17 cellular contexts compared by ENCODE assay signal in genomic region chr2:6994569-6994968, GRCh38.
DNase-seq lines count a peak whose midpoint lies in the region; ATAC-seq lines count a peak whose summit lies in the region.
"Had no signal": no experiment of that assay in that cellular context is flagged by ENCODE, and none has a peak within 500 bp of the region (broad histone marks: within the 10 kb centered on the region; RNA-seq: fewer than 3 reads in every experiment).

No MANE protein-coding gene starts in this region.

- POLR2A ChIA-PET in naive thymus-derived CD4-positive, alpha-beta T cell (lab: Charles Lee) = no interaction called here

- H3K9me3 ChIP-seq in BLaER1 treated with 17β-estradiol and CSF1 and Interleukin-3, amounts not matched to agents 10 nM and 100 nM (replicated peaks in 1 of 11) = peaks cover 0 to 17% (median 10%) of the 10 kb centered on the region in 11 experiments; a peak in 20 of 22 replicates
- H3K9me3 ChIP-seq in naive thymus-derived CD4-positive, alpha-beta T cell (ENCODE audit: control insufficient read depth in 2 of 3, low read length in 3 of 3) = no peaks in the 10 kb centered on the region

- H3K4me1 Mint-ChIP-seq in naive thymus-derived CD4-positive, alpha-beta T cell = peaks cover 6 to 50% (median 29%) of the 10 kb centered on the region in 7 donors

- no peak for DNase-seq in naive thymus-derived CD4-positive, alpha-beta T cell
- DNase-seq in sciatic nerve (ENCODE audit: low spot score) (no peak), NCI-H69 (lab: John Stamatoyannopoulos, UW) (no peak), SW480 (ENCODE audit: low spot score) (no peak), anterior cingulate cortex (lab: John Stamatoyannopoulos, UW) (no peak)
- DNase-seq: AML-193; Calu3; CD4-positive, alpha-beta T cell; DMS79 treated with DMSO at 0.1 percent for 48 hours; NCI-H1436 treated with DMSO at 0.1 percent for 48 hours; NCI-H2081; NCI-H226; NCI-H526 treated with DMSO at 0.1 percent for 48 hours had no signal

- CTCF ChIA-PET in naive thymus-derived CD4-positive, alpha-beta T cell (lab: Charles Lee) = interaction anchor here (0.9 kb wide), 1 partner anchor 11 kb away, joined by 6 read pairs; no protein-coding TSS in a partner anchor

- no peak overlapping the region for H3K4me3 ChIP-seq in BLaER1 treated with 17β-estradiol and CSF1 and Interleukin-3, amounts not matched to agents 10 nM and 100 nM
- H3K4me3 ChIP-seq in naive thymus-derived CD4-positive, alpha-beta T cell (ENCODE audit: low read length) = no peak overlapping the region
- H3K4me3 ChIP-seq: GM23338 had no signal

- H3K4me1 ChIP-seq in BLaER1 treated with 17β-estradiol and CSF1 and Interleukin-3, amounts not matched to agents 10 nM and 100 nM = peaks cover 28 to 64% (median 50%) of the 10 kb centered on the region in 10 experiments
- H3K4me1 ChIP-seq in naive thymus-derived CD4-positive, alpha-beta T cell (ENCODE audit: control insufficient read depth in 2 of 2, insufficient read depth in 2 of 2, low read length in 2 of 2) = no peaks in the 10 kb centered on the region

- H3K36me3 ChIP-seq in BLaER1 treated with 17β-estradiol and CSF1 and Interleukin-3, amounts not matched to agents 10 nM and 100 nM = peaks cover 0 to 23% (median 14%) of the 10 kb centered on the region in 11 experiments; a peak in 15 of 22 replicates
- H3K36me3 ChIP-seq in naive thymus-derived CD4-positive, alpha-beta T cell (ENCODE audit: control insufficient read depth in 2 of 3, insufficient read depth in 3 of 3, low read length in 3 of 3) = peaks cover 0 to 54% (median 4%) of the 10 kb centered on the region in 3 experiments

- peak overlapping the region in 10 of 11 experiments; percentile 28 to 88 (median 76); a peak in 19 of 22 replicates for H3K4me2 ChIP-seq in BLaER1 treated with 17β-estradiol and CSF1 and Interleukin-3, amounts not matched to agents 10 nM and 100 nM
- H3K4me2 ChIP-seq: GM23338 had no signal

- peak overlapping the region in 5 of 11 experiments; percentile 24 to 53 (median 32); a peak in 8 of 22 replicates for H3K9ac ChIP-seq in BLaER1 treated with 17β-estradiol and CSF1 and Interleukin-3, amounts not matched to agents 10 nM and 100 nM

- peak overlapping the region in 5 of 9 donors; percentile 42 to 72 (median 51) for H3K27ac Mint-ChIP-seq in naive thymus-derived CD4-positive, alpha-beta T cell
- H3K27ac Mint-ChIP-seq: CD4-positive, alpha-beta T cell; GM23338 had no signal

- H3K36me3 Mint-ChIP-seq in naive thymus-derived CD4-positive, alpha-beta T cell = peaks cover 9 to 62% (median 25%) of the 10 kb centered on the region in 5 donors

- H3K27ac ChIP-seq in BLaER1 treated with 17β-estradiol and CSF1 and Interleukin-3, amounts not matched to agents 10 nM and 100 nM = peak overlapping the region in 6 of 11 experiments; percentile 15 to 46 (median 30); a peak in 8 of 22 replicates
- peak overlapping the region; percentile 87 for H3K27ac ChIP-seq in angular gyrus (ENCODE audit: low read depth, low read length)
- no peak overlapping the region for H3K27ac ChIP-seq in naive thymus-derived CD4-positive, alpha-beta T cell (ENCODE audit: low read depth, low read length)

- H3K27me3 ChIP-seq in BLaER1 treated with 17β-estradiol and CSF1 and Interleukin-3, amounts not matched to agents 10 nM and 100 nM = no peaks in the 10 kb centered on the region
- H3K27me3 ChIP-seq in naive thymus-derived CD4-positive, alpha-beta T cell (ENCODE audit: control insufficient read depth in 2 of 2, insufficient read depth in 2 of 2, low read length in 2 of 2) = no peaks in the 10 kb centered on the region

- ATAC-seq in naive thymus-derived CD4-positive, alpha-beta T cell = no peak
- ATAC-seq in sciatic nerve (peak; percentile 65), GM18861 (IDR thresholded peaks at IDR 0.05; ENCODE audit: unreplicated experiment) (no peak)
- ATAC-seq: GM23338 had no signal

- H3K9me3 Mint-ChIP-seq in naive thymus-derived CD4-positive, alpha-beta T cell = peaks cover 0 to 6% (median 1%) of the 10 kb centered on the region in 11 donors
- H3K9me3 Mint-ChIP-seq: CD4-positive, alpha-beta T cell had no signal

- intact Hi-C loops in naive thymus-derived CD4-positive, alpha-beta T cell (cut with micrococcal nuclease) = no loop called here
- intact Hi-C loops in sciatic nerve (cut with DNase I) = no loop called here

- no peak overlapping the region for H3K4me3 Mint-ChIP-seq in naive thymus-derived CD4-positive, alpha-beta T cell
- H3K4me3 Mint-ChIP-seq: CD4-positive, alpha-beta T cell; GM23338 had no signal

- no peaks in the 10 kb centered on the region for H3K27me3 Mint-ChIP-seq in naive thymus-derived CD4-positive, alpha-beta T cell
- H3K27me3 Mint-ChIP-seq: CD4-positive, alpha-beta T cell had no signal

- no peaks in the 10 kb centered on the region for H4K20me1 ChIP-seq in BLaER1 treated with 17β-estradiol and CSF1 and Interleukin-3, amounts not matched to agents 10 nM and 100 nM
